In the genomic region with DNA sequence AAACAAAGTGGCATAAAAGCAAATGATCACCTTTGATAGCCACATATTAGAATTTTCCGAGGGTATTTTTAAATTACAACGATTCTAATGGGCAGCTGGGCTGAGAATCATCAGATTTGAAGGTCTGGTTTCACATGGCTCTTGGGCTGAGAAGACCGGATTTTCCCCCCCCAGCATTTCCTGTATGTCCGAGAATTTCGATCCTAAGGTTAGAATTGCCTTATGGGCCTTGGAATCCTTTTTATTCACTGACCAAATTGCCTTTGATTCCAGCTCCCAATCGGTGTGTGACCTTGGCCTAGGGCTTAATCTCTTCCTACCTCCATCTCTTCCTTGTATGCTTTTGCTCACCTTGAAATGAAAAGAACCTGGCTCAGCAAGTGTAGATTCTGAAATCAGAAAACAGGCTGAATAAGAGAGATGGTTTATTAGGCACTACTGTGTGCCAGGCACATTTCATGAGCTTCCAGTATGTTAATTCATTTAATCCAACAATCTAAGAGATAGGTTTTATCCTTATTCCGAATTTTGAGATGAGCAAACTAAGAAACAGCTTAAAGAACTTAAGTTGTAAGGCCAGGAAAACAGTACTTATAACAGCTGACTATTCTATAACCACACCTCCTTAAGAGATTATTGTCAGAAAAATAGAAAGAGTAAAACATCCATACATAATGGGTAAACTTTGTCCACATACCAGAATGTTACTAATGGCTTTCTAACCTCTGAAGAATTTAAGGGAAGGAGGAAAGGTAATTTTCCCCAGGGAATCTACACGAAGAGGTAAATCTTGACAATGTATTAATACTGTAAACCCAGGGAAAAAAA, we compare ENCODE assay signal across 8 cellular contexts. TPM values are rescaled to one million over a fixed set of nuclear protein-coding genes. Genes with fewer than 3 reads are reported as not detected.
DNase-seq lines count a peak whose midpoint lies in the region; ATAC-seq and TF ChIP-seq lines count a peak whose summit lies in the region.

No MANE protein-coding gene starts in this region.

- no peaks in the 10 kb centered on the region for H3K27me3 Mint-ChIP-seq in progenitor cell of endocrine pancreas

- POLR2A ChIA-PET in PC-3 (lab: Charles Lee; ENCODE audit: unreplicated experiment) = interaction anchor here (0.5 to 5.2 kb wide), 5 partner anchors 28 to 148 kb away, joined by 3 to 174 read pairs (median 4); a partner anchor contains a TSS

- ATAC-seq in PC-3 = no peak
- ATAC-seq in HG03354 (IDR thresholded peaks at IDR 0.05; ENCODE audit: poor library complexity, severe bottlenecking, unreplicated experiment) = no peak

- TF ChIP-seq CTCF in GM12865 (IDR thresholded peaks at IDR 0.05; ENCODE audit: insufficient read depth, low read depth, low read length, missing control alignments) (no peak), PC-3 (conservative IDR thresholded peaks at IDR 0.05; ENCODE audit: low read depth, low read length) (no peak), progenitor cell of endocrine pancreas (IDR thresholded peaks at IDR 0.05; ENCODE audit: unreplicated experiment) (no peak)

- peaks cover 45% of the 10 kb centered on the region for H4K20me1 ChIP-seq in PC-3 (ENCODE audit: low read length)

- no peaks in the 10 kb centered on the region for H3F3A ChIP-seq in PC-3 (ENCODE audit: low read length, unreplicated experiment)

- no peaks in the 10 kb centered on the region for H3K27me3 ChIP-seq in PC-3 (ENCODE audit: low read length)

- H3K4me3 ChIP-seq in GM12865 (ENCODE audit: low read depth, low read length) (peak overlapping the region; percentile 90), PC-3 (ENCODE audit: low read length) (peak overlapping the region; percentile 96)

- DNase-seq in GM12865 (ENCODE audit: low read depth) (peak; percentile 46), PC-3 (peak; percentile 21), erythroblast (lab: John Stamatoyannopoulos, UW) (no peak), progenitor cell of endocrine pancreas (ENCODE audit: low spot score, unreplicated experiment) (no peak), cerebellar cortex (ENCODE audit: low spot score) (no peak), ACHN (no peak), CD1c-positive myeloid dendritic cell (ENCODE audit: extremely low spot score) (no peak)

- peaks cover 25% of the 10 kb centered on the region for H3K4me1 ChIP-seq in PC-3 (ENCODE audit: insufficient read depth, low read length)

- H2AFZ ChIP-seq in PC-3 (ENCODE audit: low read length) = no peak overlapping the region

- peak; percentile 30 for TF ChIP-seq POLR2A in erythroblast (IDR thresholded peaks at IDR 0.05; ENCODE audit: low read length)

- H3K4me1 Mint-ChIP-seq in progenitor cell of endocrine pancreas (ENCODE audit: low read depth) = peaks cover 21% of the 10 kb centered on the region

- in situ Hi-C loops in ACHN (cut with HindIII; ENCODE audit: low pct_ligation_motif_present, low pct_unique_long_range_greater_than_20kb, low sequenced_read_pairs) = no loop called here

- H3K27ac ChIP-seq in PC-3 (ENCODE audit: low read length) = peak overlapping the region; percentile 35

- BruUV-seq in PC-3 (replicated peaks; lab: Mats Ljungman, UMichigan) = no TSS peak

- CTCF ChIA-PET in PC-3 (lab: Charles Lee) = no interaction called here

- peak overlapping the region; percentile 92 for H3K4me2 ChIP-seq in PC-3 (ENCODE audit: low read length)

- H3K9me2 ChIP-seq in PC-3 (replicated peaks; ENCODE audit: low read length) = no peaks in the 10 kb centered on the region

- H3K36me3 Mint-ChIP-seq in progenitor cell of endocrine pancreas (ENCODE audit: insufficient read depth) = peaks cover 14% of the 10 kb centered on the region

- peaks cover 68% of the 10 kb centered on the region for H3K79me2 ChIP-seq in PC-3 (ENCODE audit: low read length)

- peak overlapping the region; percentile 99 for H3K27ac Mint-ChIP-seq in progenitor cell of endocrine pancreas

- H3K36me3 ChIP-seq in PC-3 (ENCODE audit: low read depth, low read length) = peaks cover 25% of the 10 kb centered on the region

- no peaks in the 10 kb centered on the region for H3K9me3 ChIP-seq in PC-3 (ENCODE audit: low read length)

- H3K9ac ChIP-seq in PC-3 (ENCODE audit: low read length) = peak overlapping the region; percentile 96

- intact Hi-C loops in PC-3 (cut with micrococcal nuclease) = loop anchor here (10.0 kb wide), 1 partner anchor 1708 kb away; a partner anchor contains a TSS

- H3K9me3 Mint-ChIP-seq in progenitor cell of endocrine pancreas (ENCODE audit: low read depth) = no peaks in the 10 kb centered on the region

- peak overlapping the region; percentile 99 for H3K4me3 Mint-ChIP-seq in progenitor cell of endocrine pancreas (ENCODE audit: low read depth)

RNA-seq across cellular contexts. Expression of a gene that starts 39.4 kb away (rescaled TPM):
- not detected in 2 replicates for total RNA-seq in PC-3 (2014; rRNA removed)
- total RNA-seq in progenitor cell of endocrine pancreas = 1.1 and 1.8 TPM in 2 replicates

Comparison
In these comparisons a context has a peak if more than half of its experiments do, and no peak if none do; other contexts are left out.
1. DNase-seq: peak in GM12865 (single experiment) and PC-3 (single experiment); none in erythroblast (0 of 2), progenitor cell of endocrine pancreas (single experiment), cerebellar cortex (single experiment), ACHN (single experiment) and CD1c-positive myeloid dendritic cell (single experiment).